Comparison of ENCODE assay signal across 12 cellular contexts in genomic region chr17:72614476-72614870, GRCh38.
DNase-seq lines count a peak whose midpoint lies in the region; FAIRE-seq and TF ChIP-seq lines count a peak whose summit lies in the region.
"Had no signal": no experiment of that assay in that cellular context is flagged by ENCODE, and none has a peak within 500 bp of the region (broad histone marks: within the 10 kb centered on the region; RNA-seq: fewer than 3 reads in every experiment).

No MANE protein-coding gene starts in this region.

- CTCF ChIA-PET in SK-N-SH (lab: Yijun Ruan, JAX): interaction anchor here (0.8 to 1.2 kb wide), 3 partner anchors 10 to 57 kb away, joined by 3 to 4 read pairs (median 3); no protein-coding TSS in a partner anchor

- in situ Hi-C loops in ACHN (cut with HindIII; ENCODE audit: low pct_ligation_motif_present, low pct_unique_long_range_greater_than_20kb, low sequenced_read_pairs) (no loop called here), KBM-7 (cut with MboI; ENCODE audit: low pct_unique_long_range_greater_than_20kb, low sequenced_read_pairs) (no loop called here)

- H3K27me3 ChIP-seq in esophagus muscularis mucosa (peaks cover 0 to 55% (median 1%) of the 10 kb centered on the region in 4 donors), SK-N-SH (ENCODE audit: insufficient read depth) (no peaks in the 10 kb centered on the region), SJCRH30 (peaks cover 40% of the 10 kb centered on the region)

- H3F3A ChIP-seq in SK-N-SH (replicated peaks; ENCODE audit: insufficient read depth): peaks cover 4% of the 10 kb centered on the region

- TF ChIP-seq CTCF in esophagus muscularis mucosa (IDR thresholded peaks at IDR 0.05): no peak
- TF ChIP-seq CTCF in osteocyte (IDR thresholded peaks at IDR 0.05): no peak
- TF ChIP-seq CTCF in SK-N-SH (IDR thresholded peaks at IDR 0.05): no peak

- POLR2A ChIA-PET in SK-N-SH (lab: Yijun Ruan, JAX): no interaction called here

- H3K9ac ChIP-seq in SK-N-SH: no peak overlapping the region
- H3K9ac ChIP-seq: KMS-11 had no signal

- H3K4me1 Mint-ChIP-seq in osteocyte (ENCODE audit: unreplicated experiment): peaks cover 33% of the 10 kb centered on the region

- peak; percentile 41 for DNase-seq in ACHN
- peak; percentile 22 for DNase-seq in RCC 7860 (ENCODE audit: low spot score)
- DNase-seq in esophagus muscularis mucosa (ENCODE audit: extremely low spot score): no peak
- DNase-seq in osteocyte (ENCODE audit: extremely low spot score, unreplicated experiment): no peak
- no peak for DNase-seq in KBM-7
- no peak for DNase-seq in SK-N-SH
- DNase-seq in SJCRH30: no peak
- DNase-seq in NCI-H187 treated with DMSO at 0.1 percent for 48 hours (lab: John Stamatoyannopoulos, UW): no peak
- DNase-seq: DMS79, tibial artery had no signal

- H3K4me1 ChIP-seq in esophagus muscularis mucosa: peaks cover 0 to 6% (median 0%) of the 10 kb centered on the region in 4 donors
- peaks cover 10 to 12% of the 10 kb centered on the region in 2 experiments; a peak in 2 of 4 replicates for H3K4me1 ChIP-seq in SK-N-SH (ENCODE audit: control insufficient read depth in 1 of 2, insufficient read depth in 2 of 2, low read depth in 1 of 2, low read length in 1 of 2)
- H3K4me1 ChIP-seq in SJCRH30: no peaks in the 10 kb centered on the region
- H3K4me1 ChIP-seq: tibial artery had no signal

- H3K36me3 Mint-ChIP-seq in osteocyte (ENCODE audit: unreplicated experiment): no peaks in the 10 kb centered on the region

- H3K4me3 ChIP-seq in esophagus muscularis mucosa (no peak overlapping the region), SK-N-SH (ENCODE audit: low read depth in 2 of 2, low read length in 1 of 2) (no peak overlapping the region), SJCRH30 (no peak overlapping the region)
- H3K4me3 ChIP-seq: lung, tibial artery had no signal

- TF ChIP-seq POLR2A in esophagus muscularis mucosa (IDR thresholded peaks at IDR 0.05; ENCODE audit: low read depth): no peak

- peak; percentile 11 for FAIRE-seq in RCC 7860 (lab: Jason Lieb, UNC)

- H3K79me2 ChIP-seq in SK-N-SH (ENCODE audit: insufficient read depth): no peaks in the 10 kb centered on the region

- H2AFZ ChIP-seq in SK-N-SH (ENCODE audit: low read depth): no peak overlapping the region

- no peak for TF ChIP-seq RAD21 in SK-N-SH (IDR thresholded peaks at IDR 0.05; ENCODE audit: low read length)

- H3K36me3 ChIP-seq in esophagus muscularis mucosa (no peaks in the 10 kb centered on the region), SK-N-SH (replicated peaks in 1 of 2; ENCODE audit: control insufficient read depth in 1 of 2, insufficient read depth in 2 of 2, low read length in 1 of 2) (no peaks in the 10 kb centered on the region), SJCRH30 (no peaks in the 10 kb centered on the region)
- H3K36me3 ChIP-seq: tibial artery had no signal

- H3K9me3 ChIP-seq in esophagus muscularis mucosa (no peaks in the 10 kb centered on the region), SK-N-SH (no peaks in the 10 kb centered on the region), SJCRH30 (replicated peaks) (no peaks in the 10 kb centered on the region)
- H3K9me3 ChIP-seq: tibial artery had no signal

- no peaks in the 10 kb centered on the region for H3K27me3 Mint-ChIP-seq in osteocyte (ENCODE audit: unreplicated experiment)

- no peak overlapping the region for H3K4me3 Mint-ChIP-seq in osteocyte (ENCODE audit: unreplicated experiment)

- TF ChIP-seq EP300 in esophagus muscularis mucosa (IDR thresholded peaks at IDR 0.05) (no peak), SK-N-SH (IDR thresholded peaks at IDR 0.05; ENCODE audit: borderline replicate concordance in 1 of 2, low read depth in 1 of 2, low read length in 1 of 2) (no peak)

- no peaks in the 10 kb centered on the region for H3K9me3 Mint-ChIP-seq in osteocyte (ENCODE audit: unreplicated experiment)

- no peaks in the 10 kb centered on the region for H3K9me2 ChIP-seq in SK-N-SH

- 78% methylated on average over 4 of the region's 4 CpGs for WGBS in esophagus muscularis mucosa
- WGBS in SK-N-SH (ENCODE audit: low lambda C conversion rate): 50% methylated on average over 4 of the region's 4 CpGs

- intact Hi-C loops in esophagus muscularis mucosa (cut with DNase I): no loop called here

- H3K4me2 ChIP-seq in SK-N-SH: no peak overlapping the region
- H3K4me2 ChIP-seq: KMS-11 had no signal

- H3K27ac ChIP-seq in esophagus muscularis mucosa (replicated peaks in 1 of 4): peak overlapping the region in 3 of 4 donors; percentile 8 to 55 (median 17)
- no peak overlapping the region for H3K27ac ChIP-seq in SK-N-SH (ENCODE audit: low read depth in 2 of 2, low read length in 1 of 2)
- no peak overlapping the region for H3K27ac ChIP-seq in SJCRH30
- H3K27ac ChIP-seq: KMS-11, tibial artery had no signal

- H4K20me1 ChIP-seq in SK-N-SH (ENCODE audit: insufficient read depth): no peaks in the 10 kb centered on the region

- H3K27ac Mint-ChIP-seq in osteocyte (ENCODE audit: unreplicated experiment): peak overlapping the region; percentile 78

TF ChIP-seq in SK-N-SH, 30 proteins besides CTCF, POLR2A, EP300 and RAD21:
- TF ChIP-seq REST (IDR thresholded peaks at IDR 0.05; ENCODE audit: low read depth, low read length) (no peak), FOXM1 (IDR thresholded peaks at IDR 0.05; ENCODE audit: low read depth) (no peak), MAX (IDR thresholded peaks at IDR 0.05; ENCODE audit: low read depth) (no peak), JUND (IDR thresholded peaks at IDR 0.05) (no peak), TAF1 (IDR thresholded peaks at IDR 0.05; ENCODE audit: borderline replicate concordance, low read depth, low read length) (no peak), ELF1 (IDR thresholded peaks at IDR 0.05) (no peak), RFX5 (IDR thresholded peaks at IDR 0.05; ENCODE audit: low read length) (no peak), TEAD4 (IDR thresholded peaks at IDR 0.05; ENCODE audit: borderline replicate concordance, insufficient read depth) (no peak), IRF3 (IDR thresholded peaks at IDR 0.05; ENCODE audit: low read depth, low read length) (no peak), CHD2 (IDR thresholded peaks at IDR 0.05; ENCODE audit: low read length, partially characterized antibody) (no peak), MEF2A (IDR thresholded peaks at IDR 0.05; ENCODE audit: borderline replicate concordance, low read depth) (no peak), FOXJ3 (CRISPR knock-in tag; IDR thresholded peaks at IDR 0.05) (no peak), RCOR1 (IDR thresholded peaks at IDR 0.05; ENCODE audit: low read length) (no peak), YY1 (IDR thresholded peaks at IDR 0.05; ENCODE audit: low read depth) (no peak), MXI1 (IDR thresholded peaks at IDR 0.05; ENCODE audit: low read depth, low read length) (no peak), SIN3A (IDR thresholded peaks at IDR 0.05; ENCODE audit: borderline replicate concordance, low read depth, low read length) (no peak)

Comparison
In these comparisons a context has a peak if more than half of its experiments do, and no peak if none do; other contexts are left out.
1. DNase-seq: peak in ACHN (single experiment) and RCC 7860 (single experiment); none in esophagus muscularis mucosa (single experiment), osteocyte (single experiment), KBM-7 (single experiment), SK-N-SH (single experiment), SJCRH30 (0 of 2) and NCI-H187 treated with DMSO at 0.1 percent for 48 hours (single experiment).
2. H3K27ac ChIP-seq: peak in esophagus muscularis mucosa (3 of 4); none in SK-N-SH (0 of 2) and SJCRH30 (single experiment).